ENCODE assay signal across 24 cellular contexts in the genomic region with DNA sequence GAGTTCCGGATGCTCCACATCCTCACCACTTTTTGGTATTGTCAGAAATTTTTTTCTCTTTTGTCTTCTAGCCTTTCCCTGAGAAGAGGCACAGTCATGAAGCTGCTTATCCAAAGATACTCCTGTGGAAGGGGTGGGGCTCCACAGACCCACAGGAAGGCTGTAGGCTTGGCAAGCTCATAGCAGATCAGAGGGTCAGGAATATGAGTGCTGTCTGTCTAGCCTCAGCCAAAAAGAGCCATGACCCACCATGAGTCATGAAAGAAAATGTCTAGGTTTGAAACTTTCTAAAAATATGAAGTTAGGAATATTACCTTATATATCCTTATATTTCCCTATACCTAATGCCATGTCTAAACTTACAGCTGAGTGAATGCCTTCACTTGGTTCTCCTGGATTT.
DNase-seq lines count a peak whose midpoint lies in the region; ATAC-seq, FAIRE-seq and TF ChIP-seq lines count a peak whose summit lies in the region.
"Had no signal": no experiment of that assay in that cellular context is flagged by ENCODE, and none has a peak within 500 bp of the region (broad histone marks: within the 10 kb centered on the region; RNA-seq: fewer than 3 reads in every experiment).

No MANE protein-coding gene starts in this region.

- TF ChIP-seq POLR2A in endothelial cell of umbilical vein (IDR thresholded peaks at IDR 0.05; ENCODE audit: low read depth, low read length) (no peak), Peyer's patch (IDR thresholded peaks at IDR 0.05) (no peak)

- H4K91ac ChIP-seq in mesenchymal stem cell (ENCODE audit: low read length), result peak overlapping the region; percentile 8

- TF ChIP-seq CTCF in RWPE2 (IDR thresholded peaks at IDR 0.05; ENCODE audit: poor library complexity, severe bottlenecking) (no peak), endothelial cell of umbilical vein (IDR thresholded peaks at IDR 0.05; ENCODE audit: extremely low read depth in 1 of 2, insufficient read depth in 1 of 2, low read depth in 1 of 2, low read length in 2 of 2) (no peak), Peyer's patch (IDR thresholded peaks at IDR 0.05) (no peak)

- H3K4ac ChIP-seq in mesenchymal stem cell (ENCODE audit: low read depth in 1 of 2, low read length in 2 of 2), result no peak overlapping the region

- H2BK120ac ChIP-seq in mesenchymal stem cell (ENCODE audit: low read depth, low read length), result no peak overlapping the region

- dilution Hi-C loops in endothelial cell of umbilical vein (cut with MboI; ENCODE audit: extremely low pct_ligation_motif_present, low sequenced_read_pairs), result no loop called here

- peak overlapping the region; percentile 2 for H3K4me2 ChIP-seq in endothelial cell of umbilical vein (ENCODE audit: insufficient read depth, low read length)
- H3K4me2 ChIP-seq in mesenchymal stem cell (ENCODE audit: low read length, poor library complexity, severe bottlenecking), result no peak overlapping the region

- H2AFZ ChIP-seq in endothelial cell of umbilical vein (ENCODE audit: low read depth, low read length) (no peak overlapping the region), mesenchymal stem cell (ENCODE audit: low read depth, low read length) (no peak overlapping the region)

- H3K9ac ChIP-seq in endothelial cell of umbilical vein (replicated peaks; ENCODE audit: extremely low read depth, insufficient read depth, low read length) (no peak overlapping the region), mesenchymal stem cell (ENCODE audit: low read length) (no peak overlapping the region)

- H3K18ac ChIP-seq in mesenchymal stem cell (ENCODE audit: low read depth in 1 of 2, low read length in 2 of 2), result no peak overlapping the region

- H3K9me3 ChIP-seq in RWPE2 (ENCODE audit: severe bottlenecking), result no peaks in the 10 kb centered on the region
- no peaks in the 10 kb centered on the region for H3K9me3 ChIP-seq in endothelial cell of umbilical vein (replicated peaks; ENCODE audit: control insufficient read depth, insufficient read depth, low read length)
- peaks cover 7% of the 10 kb centered on the region for H3K9me3 ChIP-seq in mesenchymal stem cell (ENCODE audit: control insufficient read depth, low read length)
- no peaks in the 10 kb centered on the region for H3K9me3 ChIP-seq in Peyer's patch
- H3K9me3 ChIP-seq: esophagus muscularis mucosa, upper lobe of left lung had no signal

- H3K4me3 ChIP-seq in RWPE2 (ENCODE audit: severe bottlenecking) (no peak overlapping the region), endothelial cell of umbilical vein (replicated peaks in 1 of 3; ENCODE audit: insufficient read depth in 1 of 3, low read depth in 1 of 3, low read length in 3 of 3) (no peak overlapping the region), mesenchymal stem cell (ENCODE audit: insufficient read depth in 1 of 2, low read depth in 1 of 2, low read length in 2 of 2) (no peak overlapping the region), Peyer's patch (no peak overlapping the region)
- H3K4me3 ChIP-seq: esophagus muscularis mucosa, SJSA1, upper lobe of left lung had no signal

- no peak overlapping the region for H3K14ac ChIP-seq in mesenchymal stem cell (ENCODE audit: low read length in 2 of 2)

- ATAC-seq in RWPE2 (ENCODE audit: low read depth) (peak; percentile 93), HG02885 (IDR thresholded peaks at IDR 0.05; ENCODE audit: poor library complexity, unreplicated experiment) (no peak)
- ATAC-seq: T-helper 17 cell had no signal

- H2BK15ac ChIP-seq in mesenchymal stem cell (ENCODE audit: low read depth, poor library complexity, severe bottlenecking), result no peak overlapping the region

- H3K36me3 ChIP-seq in RWPE2 (ENCODE audit: low read depth) (no peaks in the 10 kb centered on the region), endothelial cell of umbilical vein (ENCODE audit: control insufficient read depth in 2 of 2, extremely low read depth in 1 of 2, insufficient read depth in 2 of 2, low read length in 2 of 2) (no peaks in the 10 kb centered on the region), mesenchymal stem cell (ENCODE audit: control insufficient read depth in 1 of 2, insufficient read depth in 2 of 2, low read depth in 1 of 2, low read length in 2 of 2) (no peaks in the 10 kb centered on the region), Peyer's patch (no peaks in the 10 kb centered on the region)
- H3K36me3 ChIP-seq: esophagus muscularis mucosa, SJSA1, upper lobe of left lung, WERI-Rb-1 had no signal

- peak; percentile 46 for DNase-seq in HCEC 1CT
- DNase-seq in RWPE2 (ENCODE audit: low spot score), result no peak
- peak; percentile 77 for DNase-seq in endothelial cell of umbilical vein (ENCODE audit: low read depth, low spot score)
- DNase-seq in mesenchymal stem cell, result peak; percentile 32
- no peak for DNase-seq in Peyer's patch
- DNase-seq in SHP77 treated with DMSO at 0.1 percent for 48 hours (lab: John Stamatoyannopoulos, UW), result no peak
- no peak for DNase-seq in NCI-H146 treated with DMSO at 0.1 percent for 48 hours (lab: John Stamatoyannopoulos, UW; ENCODE audit: unreplicated experiment)
- DNase-seq: activated CD8-positive, alpha-beta memory T cell treated with anti-CD3 and anti-CD28 coated beads, Interleukin-2, amount 50 U/mL, for 48 hours; activated effector memory CD4-positive, alpha-beta T cell treated with Interleukin-2 at 50 U/mL for 16 hours; CD4-positive, alpha-beta T cell; DMS 273 treated with DMSO at 0.1 percent for 48 hours; effector CD4-positive, alpha-beta T cell; H7; MM.1S; NCI-H1694; NCI-H2227 treated with DMSO at 0.1 percent for 48 hours; OCI-M1; T-helper 17 cell; upper lobe of left lung; WERI-Rb-1 had no signal

- 100% methylated on average over 1 of the region's 1 CpG for WGBS in mesenchymal stem cell

- H3K27me3 ChIP-seq in RWPE2 (ENCODE audit: insufficient read depth, poor library complexity, severe bottlenecking) (no peaks in the 10 kb centered on the region), endothelial cell of umbilical vein (ENCODE audit: control insufficient read depth in 2 of 2, insufficient read depth in 2 of 2, low read length in 2 of 2) (no peaks in the 10 kb centered on the region), mesenchymal stem cell (ENCODE audit: control insufficient read depth in 1 of 2, insufficient read depth in 1 of 2, low read length in 2 of 2) (no peaks in the 10 kb centered on the region), Peyer's patch (no peaks in the 10 kb centered on the region)
- H3K27me3 ChIP-seq: esophagus muscularis mucosa, SJSA1, upper lobe of left lung had no signal

- peak overlapping the region; percentile 31 for H4K8ac ChIP-seq in mesenchymal stem cell (ENCODE audit: low read length)

- H3K79me2 ChIP-seq in endothelial cell of umbilical vein (ENCODE audit: control insufficient read depth, insufficient read depth, low read length), result no peaks in the 10 kb centered on the region

- H2BK5ac ChIP-seq in mesenchymal stem cell (ENCODE audit: low read depth, low read length, poor library complexity, severe bottlenecking), result no peak overlapping the region

- FAIRE-seq in endothelial cell of umbilical vein (lab: Jason Lieb, UNC), result peak; percentile 80
- FAIRE-seq: GM12892 had no signal

- H3K23ac ChIP-seq in mesenchymal stem cell (ENCODE audit: low read length in 2 of 2), result no peak overlapping the region

- BruUV-seq in endothelial cell of umbilical vein (replicated peaks; lab: Mats Ljungman, UMichigan), result no TSS peak

- peak overlapping the region in 1 of 2 experiments; percentile 77 for H2BK12ac ChIP-seq in mesenchymal stem cell (ENCODE audit: low read length in 2 of 2)

- CTCF ChIA-PET in endothelial cell of umbilical vein (lab: Charles Lee), result interaction anchor here (0.9 to 1.9 kb wide), 6 partner anchors 13 to 763 kb away, joined by 3 to 6 read pairs (median 3); no protein-coding TSS in a partner anchor

- no peak overlapping the region for H2AK5ac ChIP-seq in mesenchymal stem cell (ENCODE audit: low read length, severe bottlenecking)

- H3K9me1 ChIP-seq in endothelial cell of umbilical vein (replicated peaks; ENCODE audit: control insufficient read depth, extremely low read depth, insufficient read depth, low read length), result no peaks in the 10 kb centered on the region

- peak overlapping the region; percentile 53 for H3K27ac ChIP-seq in RWPE2 (ENCODE audit: poor library complexity, severe bottlenecking)
- peak overlapping the region; percentile 71 for H3K27ac ChIP-seq in endothelial cell of umbilical vein (ENCODE audit: insufficient read depth, low read depth, low read length)
- H3K27ac ChIP-seq in mesenchymal stem cell (ENCODE audit: low read length, poor library complexity, severe bottlenecking), result no peak overlapping the region
- H3K27ac ChIP-seq in Peyer's patch, result no peak overlapping the region
- H3K27ac ChIP-seq: SJSA1, WERI-Rb-1 had no signal

- H3K79me1 ChIP-seq in mesenchymal stem cell (replicated peaks; ENCODE audit: low read length, poor library complexity, severe bottlenecking), result no peaks in the 10 kb centered on the region

- no peaks in the 10 kb centered on the region for H4K20me1 ChIP-seq in endothelial cell of umbilical vein (replicated peaks; ENCODE audit: control insufficient read depth, extremely low read depth, insufficient read depth, low read length)

- intact Hi-C loops in endothelial cell of umbilical vein (cut with micrococcal nuclease), result no loop called here

- POLR2A ChIA-PET in endothelial cell of umbilical vein (lab: Charles Lee), result interaction anchor here (2.3 kb wide), 1 partner anchor 118 kb away, joined by 6 read pairs; a partner anchor contains a TSS

- H3K4me1 ChIP-seq in RWPE2 (ENCODE audit: insufficient read depth, poor library complexity, severe bottlenecking) (peaks cover 3% of the 10 kb centered on the region), endothelial cell of umbilical vein (ENCODE audit: control insufficient read depth, extremely low read depth, insufficient read depth, low read length) (peaks cover 24% of the 10 kb centered on the region), mesenchymal stem cell (ENCODE audit: control insufficient read depth, insufficient read depth, low read depth, low read length) (no peaks in the 10 kb centered on the region), Peyer's patch (peaks cover 0 to 7% (median 0%) of the 10 kb centered on the region in 4 donors)
- H3K4me1 ChIP-seq: SJSA1 had no signal

TF ChIP-seq in endothelial cell of umbilical vein, 7 proteins besides CTCF, POLR2A, EP300 and RAD21:
- TF ChIP-seq MYC (IDR thresholded peaks at IDR 0.05; ENCODE audit: low read depth, low read length), result no peak
- peak; percentile 21 for TF ChIP-seq JUN (IDR thresholded peaks at IDR 0.05; ENCODE audit: borderline replicate concordance, insufficient read depth, insufficient read length, low read depth)
- TF ChIP-seq FOS (IDR thresholded peaks at IDR 0.05; ENCODE audit: borderline replicate concordance, insufficient read depth, low read length), result peak; percentile 74
TF ChIP-seq in endothelial cell of umbilical vein: peak in this region for 2.

Comparison
In these comparisons a context has a peak if more than half of its experiments do, and no peak if none do; other contexts are left out.
1. DNase-seq: peak in HCEC 1CT (single experiment), endothelial cell of umbilical vein (single experiment) and mesenchymal stem cell (single experiment); none in RWPE2 (single experiment), Peyer's patch (0 of 3), SHP77 treated with DMSO at 0.1 percent for 48 hours (single experiment) and NCI-H146 treated with DMSO at 0.1 percent for 48 hours (single experiment).
2. H3K27ac ChIP-seq: peak in RWPE2 (single experiment) and endothelial cell of umbilical vein (single experiment); none in mesenchymal stem cell (single experiment) and Peyer's patch (0 of 4).